11 cellular contexts compared by ENCODE assay signal in the genomic region with DNA sequence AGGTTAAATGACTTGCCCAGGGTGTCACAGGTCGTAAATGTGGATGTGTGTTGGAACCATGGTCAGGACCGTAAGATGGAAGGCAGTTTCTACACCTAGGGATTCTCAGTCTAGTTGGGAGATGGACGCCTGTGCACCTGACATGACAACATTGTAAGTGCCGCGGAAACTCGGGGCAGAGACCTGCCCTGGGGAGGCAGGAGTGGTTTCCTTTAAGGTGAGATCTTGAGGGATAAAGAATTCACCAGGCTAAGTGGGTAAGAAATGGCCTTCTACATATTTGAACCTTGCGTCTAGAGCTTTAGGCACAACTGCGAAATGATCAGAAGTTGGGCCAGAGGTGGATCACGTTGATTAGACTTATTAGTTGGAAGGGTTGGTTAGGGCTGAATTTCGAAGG. TPM values are rescaled to one million over a fixed set of nuclear protein-coding genes. Genes with fewer than 3 reads are reported as not detected.
A peak's percentile ranks its signal among the peaks of the same experiment; 100 is the strongest.
DNase-seq lines count a peak whose midpoint lies in the region; ATAC-seq and TF ChIP-seq lines count a peak whose summit lies in the region.
"Had no signal": no experiment of that assay in that cellular context is flagged by ENCODE, and none has a peak within 500 bp of the region (broad histone marks: within the 10 kb centered on the region; RNA-seq: fewer than 3 reads in every experiment).

No MANE protein-coding gene starts in this region.

- no peak overlapping the region for H3K27ac ChIP-seq in MM.1S (ENCODE audit: low read length)
- peak overlapping the region; percentile 62 to 85 for H3K27ac ChIP-seq in prostate gland
- no peak overlapping the region for H3K27ac ChIP-seq in foreskin keratinocyte

- intact Hi-C loops in prostate gland (cut with DNase I) (loop anchor here (2.0 kb wide), 1 partner anchor 87 kb away; no protein-coding TSS in a partner anchor), cardiac septum (cut with DNase I) (loop anchor here (2.0 kb wide), 2 partner anchors 31 to 87 kb away; no protein-coding TSS in a partner anchor), mucosa of descending colon (cut with DNase I, micrococcal nuclease) (loop anchor here in 1 of 2 donors (10.0 kb wide), 1 partner anchor 89 kb away; no protein-coding TSS in a partner anchor)

- ATAC-seq in mucosa of descending colon (no peak), foreskin keratinocyte (no peak)

- no peaks in the 10 kb centered on the region for H4K20me1 ChIP-seq in MM.1S (ENCODE audit: insufficient read depth, low read length)

- 94% methylated on average over 10 of the region's 10 CpGs for WGBS in prostate gland

- peaks cover 6% of the 10 kb centered on the region for H3F3A ChIP-seq in MM.1S (ENCODE audit: insufficient read depth, low read length)

- TF ChIP-seq CTCF in MM.1S (IDR thresholded peaks at IDR 0.05; ENCODE audit: low read length) (no peak), prostate gland (IDR thresholded peaks at IDR 0.05) (no peak), mucosa of descending colon (IDR thresholded peaks at IDR 0.05) (no peak), foreskin keratinocyte (conservative IDR thresholded peaks at IDR 0.05) (no peak)

- DNase-seq in MM.1S (no peak), prostate gland (ENCODE audit: low spot score) (no peak), NCI-H1436 treated with DMSO at 0.1 percent for 48 hours (lab: John Stamatoyannopoulos, UW) (no peak), cardiac septum (ENCODE audit: low spot score) (no peak), mucosa of descending colon (no peak), foreskin keratinocyte (no peak)
- DNase-seq: esophagus squamous epithelium, midbrain, NCI-H2029 treated with DMSO at 0.1 percent for 48 hours had no signal

- peaks cover 28% of the 10 kb centered on the region for H3K4me1 ChIP-seq in MM.1S (ENCODE audit: low read length)
- peaks cover 5% of the 10 kb centered on the region for H3K4me1 ChIP-seq in endocrine pancreas (ENCODE audit: control insufficient read depth, insufficient read depth, low read length)
- H3K4me1 ChIP-seq in prostate gland (replicated peaks), result no peaks in the 10 kb centered on the region
- peaks cover 20% of the 10 kb centered on the region for H3K4me1 ChIP-seq in mucosa of descending colon (ENCODE audit: low read depth)
- H3K4me1 ChIP-seq in foreskin keratinocyte, result peaks cover 15% of the 10 kb centered on the region

- H3K9ac ChIP-seq in MM.1S (ENCODE audit: low read length) (no peak overlapping the region), endocrine pancreas (ENCODE audit: control insufficient read depth, insufficient read depth, low read length) (no peak overlapping the region)

- H3K27me3 ChIP-seq in MM.1S (replicated peaks; ENCODE audit: insufficient read depth, low read length), result no peaks in the 10 kb centered on the region
- H3K27me3 ChIP-seq in endocrine pancreas (ENCODE audit: control insufficient read depth, insufficient read depth, low read length), result no peaks in the 10 kb centered on the region
- H3K27me3 ChIP-seq in prostate gland (replicated peaks; ENCODE audit: insufficient read depth), result no peaks in the 10 kb centered on the region
- H3K27me3 ChIP-seq in foreskin keratinocyte, result no peaks in the 10 kb centered on the region

- H2AFZ ChIP-seq in MM.1S (ENCODE audit: low read length), result no peak overlapping the region

- H3K36me3 ChIP-seq in MM.1S (replicated peaks; ENCODE audit: insufficient read depth, low read length) (no peaks in the 10 kb centered on the region), endocrine pancreas (ENCODE audit: control insufficient read depth, insufficient read depth, low read length) (no peaks in the 10 kb centered on the region), prostate gland (no peaks in the 10 kb centered on the region), mucosa of descending colon (ENCODE audit: low read depth) (no peaks in the 10 kb centered on the region)
- H3K36me3 ChIP-seq: esophagus squamous epithelium had no signal

- H3K4me2 ChIP-seq in MM.1S (ENCODE audit: low read depth, low read length), result peak overlapping the region; percentile 85; the same call in 1 of the 2 replicates

- peaks cover 60% of the 10 kb centered on the region for H3K79me2 ChIP-seq in MM.1S (ENCODE audit: low read length)

- no peaks in the 10 kb centered on the region for H3K9me3 ChIP-seq in MM.1S (replicated peaks; ENCODE audit: insufficient read depth, low read length)
- H3K9me3 ChIP-seq in endocrine pancreas (ENCODE audit: control insufficient read depth, low read length), result no peaks in the 10 kb centered on the region
- H3K9me3 ChIP-seq in prostate gland, result no peaks in the 10 kb centered on the region
- H3K9me3 ChIP-seq in mucosa of descending colon, result no peaks in the 10 kb centered on the region
- H3K9me3 ChIP-seq: esophagus squamous epithelium had no signal

- no peak for TF ChIP-seq POLR2A in prostate gland (IDR thresholded peaks at IDR 0.05)

- H3K4me3 ChIP-seq in GM08714 (ENCODE audit: low read length) (peak overlapping the region; percentile 89; the same call in 1 of the 2 replicates), MM.1S (ENCODE audit: low read length) (peak overlapping the region; percentile 81; the same call in 1 of the 2 replicates), endocrine pancreas (ENCODE audit: control insufficient read depth, insufficient read depth, low read length) (peak overlapping the region; percentile 62), prostate gland (peak overlapping the region; percentile 68), mucosa of descending colon (no peak overlapping the region)

- no peaks in the 10 kb centered on the region for H3K9me2 ChIP-seq in MM.1S (replicated peaks; ENCODE audit: insufficient read depth, low read length)

RNA-seq across cellular contexts. Expression of a gene that starts 1.6 kb away (rescaled TPM):
- total RNA-seq in prostate gland (10 to 100 TPM; 21.5 to 63.1 TPM), cardiac septum (100 TPM), mucosa of descending colon (100 to 1,000 TPM in 2 of 3 donors, 10 to 100 TPM in 1; 81.8 to 159 (median 102) TPM), foreskin keratinocyte (7.5 TPM in 2 replicates)
- polyA plus RNA-seq in foreskin keratinocyte, result 2.6 and 2.8 TPM in 2 replicates

RNA-seq across cellular contexts. Expression of a gene that starts 48.3 kb away (rescaled TPM):
- under 1 TPM in 1 of 2 donors, not detected in 1; 0.45 TPM for total RNA-seq in prostate gland
- not detected for total RNA-seq in cardiac septum
- total RNA-seq in mucosa of descending colon, result under 1 TPM in 1 of 3 donors, not detected in 2; 0.63 TPM
- not detected in 2 replicates for total RNA-seq in foreskin keratinocyte
- not detected in 2 replicates for polyA plus RNA-seq in foreskin keratinocyte
- total RNA-seq: esophagus squamous epithelium had no signal

Comparison
In these comparisons a context has a peak if more than half of its experiments do, and no peak if none do; other contexts are left out.
1. H3K27ac ChIP-seq: peak in prostate gland (2 of 2); none in MM.1S (single experiment) and foreskin keratinocyte (single experiment).